Comparison of ENCODE assay signal across 8 cellular contexts in the genomic region with DNA sequence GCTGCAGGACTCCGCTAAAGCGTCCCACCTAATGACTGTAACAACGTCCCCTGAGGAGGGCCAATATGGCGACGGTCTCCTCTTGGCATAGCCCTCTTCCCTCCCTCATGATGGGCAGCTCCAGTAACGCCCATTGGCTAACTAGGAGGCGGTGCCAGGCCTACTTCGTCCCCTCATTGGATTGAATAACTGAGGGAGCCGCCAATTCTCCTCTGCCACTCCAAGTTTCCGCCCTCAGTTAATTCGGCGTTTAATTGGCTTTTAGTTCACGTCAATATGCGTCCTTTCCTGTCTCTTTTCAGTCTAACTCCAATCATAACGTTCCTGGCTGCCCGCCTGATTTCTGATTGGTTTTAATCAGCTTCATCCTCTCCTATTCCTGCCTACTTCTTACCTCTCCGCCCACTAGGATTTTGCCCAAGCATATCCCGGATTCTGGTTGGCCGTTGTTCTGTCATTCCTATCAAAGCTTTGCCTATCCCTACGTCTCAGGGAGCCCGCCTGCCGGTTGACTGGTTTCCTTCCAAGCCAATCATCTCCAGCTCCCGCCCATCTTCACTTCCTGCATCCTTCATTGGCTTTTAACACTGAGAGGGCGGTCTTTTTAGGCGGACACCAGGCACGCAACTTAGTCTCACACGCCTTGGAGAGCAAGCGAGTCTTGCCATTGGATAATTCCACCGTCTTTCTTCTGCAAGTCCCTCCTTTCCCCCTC.
DNase-seq lines count a peak whose midpoint lies in the region; ATAC-seq and TF ChIP-seq lines count a peak whose summit lies in the region.

No MANE protein-coding gene starts in this region.

- H3K27ac ChIP-seq in WERI-Rb-1, result peak overlapping the region; percentile 97

- H3K27me3 ChIP-seq in WERI-Rb-1 (ENCODE audit: insufficient read depth, low read depth, severe bottlenecking), result no peaks in the 10 kb centered on the region

- TF ChIP-seq CTCF in AG09309 (IDR thresholded peaks at IDR 0.05; ENCODE audit: control insufficient read depth, insufficient read depth, low read depth, low read length, missing control alignments), result no peak
- TF ChIP-seq CTCF in WERI-Rb-1 (IDR thresholded peaks at IDR 0.05; ENCODE audit: low read depth, low read length), result no peak

- H3K4me3 Mint-ChIP-seq in central memory CD8-positive, alpha-beta T cell, result no peak overlapping the region

- no peaks in the 10 kb centered on the region for H3K9me3 ChIP-seq in WERI-Rb-1 (ENCODE audit: severe bottlenecking)

- DNase-seq in AG09309 (ENCODE audit: low read depth), result peak; percentile 100
- peak; percentile 100 for DNase-seq in NCI-H2196 treated with DMSO at 0.1 percent for 48 hours (lab: John Stamatoyannopoulos, UW; ENCODE audit: unreplicated experiment)
- DNase-seq in WERI-Rb-1, result peak; percentile 99
- DNase-seq in central memory CD8-positive, alpha-beta T cell (ENCODE audit: low spot score in 2 of 2), result peak; percentile 71 to 100
- peak; percentile 100 for DNase-seq in inferior parietal cortex (ENCODE audit: extremely low spot score)
- DNase-seq in smooth muscle cell of the brain vasculature (ENCODE audit: low read depth, low spot score), result peak; percentile 100

- peaks cover 37% of the 10 kb centered on the region for H3K4me1 Mint-ChIP-seq in central memory CD8-positive, alpha-beta T cell

- ATAC-seq in GM18909 (IDR thresholded peaks at IDR 0.05; ENCODE audit: poor library complexity, unreplicated experiment) (peak; percentile 76), HG03139 (IDR thresholded peaks at IDR 0.05; ENCODE audit: unreplicated experiment) (peak; percentile 60)
- ATAC-seq in central memory CD8-positive, alpha-beta T cell (replicated peaks; ENCODE audit: extremely low read depth, poor library complexity, severe bottlenecking), result peak; percentile 83

- peaks cover 35% of the 10 kb centered on the region for H3K36me3 Mint-ChIP-seq in central memory CD8-positive, alpha-beta T cell (ENCODE audit: insufficient read depth)

- H3K36me3 ChIP-seq in WERI-Rb-1, result peaks cover 36% of the 10 kb centered on the region

- no peaks in the 10 kb centered on the region for H3K9me3 Mint-ChIP-seq in central memory CD8-positive, alpha-beta T cell

- no peaks in the 10 kb centered on the region for H3K27me3 Mint-ChIP-seq in central memory CD8-positive, alpha-beta T cell

- H3K27ac Mint-ChIP-seq in central memory CD8-positive, alpha-beta T cell (ENCODE audit: low read depth), result no peak overlapping the region

- H3K4me3 ChIP-seq in AG09309 (ENCODE audit: control insufficient read depth, low read depth, low read length), result peak overlapping the region; percentile 66
- peak overlapping the region; percentile 59 for H3K4me3 ChIP-seq in WERI-Rb-1 (ENCODE audit: low read depth, low read length)

Comparison
In these comparisons a context has a peak if more than half of its experiments do, and no peak if none do; other contexts are left out.
1. Peak in every context shown above with its lines: DNase-seq, ATAC-seq, H3K4me3 ChIP-seq and H3K27ac ChIP-seq.